In genomic region chr14:89721330-89721729, GRCh38 we compare ENCODE assay signal across 9 cellular contexts.
DNase-seq lines count a peak whose midpoint lies in the region; ATAC-seq and TF ChIP-seq lines count a peak whose summit lies in the region.
"Had no signal": no experiment of that assay in that cellular context is flagged by ENCODE, and none has a peak within 500 bp of the region (broad histone marks: within the 10 kb centered on the region; RNA-seq: fewer than 3 reads in every experiment).

No MANE protein-coding gene starts in this region.

- intact Hi-C loops in activated T-helper 2 cell treated with anti-CD3 and anti-CD28 coated beads, Interferon-gamma antibody, Interleukin-2, Interleukin-4, amounts not matched to agents 10 μg/mL and 5 μg/mL and 100 μg/mL, durations not matched to agents 14 hours and 24 hours and 36 hours (cut with micrococcal nuclease): loop anchor here (1.0 to 2.0 kb wide), 5 partner anchors 15 to 101 kb away; no protein-coding TSS in a partner anchor

- H3K36me3 ChIP-seq in mesenchymal stem cell (ENCODE audit: control insufficient read depth in 1 of 2, insufficient read depth in 2 of 2, low read depth in 1 of 2, low read length in 2 of 2) (no peaks in the 10 kb centered on the region), upper lobe of left lung (no peaks in the 10 kb centered on the region)

- 81% methylated on average over 4 of the region's 4 CpGs for WGBS in mesenchymal stem cell
- WGBS in upper lobe of left lung, 2 donors: 74 to 84% methylated on average over 4 of the region's 4 CpGs

- DNase-seq in stimulated activated naive CD8-positive, alpha-beta T cell treated with anti-CD3 and anti-CD28 coated beads, Interleukin-15, Interleukin-2, amounts not matched to agents 100 U/mL and 50 U/mL, for 24 hours: no peak
- DNase-seq in activated T-helper 2 cell treated with anti-CD3 and anti-CD28 coated beads, Interferon-gamma antibody, Interleukin-2, Interleukin-4, amounts not matched to agents 10 μg/mL and 5 μg/mL and 100 μg/mL, durations not matched to agents 14 hours and 24 hours and 36 hours (ENCODE audit: low spot score): no peak
- DNase-seq in mesenchymal stem cell (no peak), upper lobe of left lung (no peak), kidney tubule cell (ENCODE audit: low spot score) (no peak), DMS79 (lab: John Stamatoyannopoulos, UW) (no peak), HT-29 (ENCODE audit: low spot score) (no peak)
- DNase-seq: NCI-H187 had no signal

- H3K4me2 ChIP-seq in mesenchymal stem cell (ENCODE audit: low read length, poor library complexity, severe bottlenecking): no peak overlapping the region

- H3K27me3 ChIP-seq in mesenchymal stem cell (ENCODE audit: control insufficient read depth in 1 of 2, insufficient read depth in 1 of 2, low read length in 2 of 2) (peaks cover 0 to 8% of the 10 kb centered on the region in 2 experiments), upper lobe of left lung (no peaks in the 10 kb centered on the region)

- peak overlapping the region; percentile 97 for H3K27ac Mint-ChIP-seq in stimulated activated naive CD8-positive, alpha-beta T cell treated with anti-CD3 and anti-CD28 coated beads, Interleukin-15, Interleukin-2, amounts not matched to agents 100 ng/mL and 50 ng/mL, for 24 hours
- peak overlapping the region; percentile 96 for H3K27ac Mint-ChIP-seq in activated T-helper 2 cell treated with anti-CD3 and anti-CD28 coated beads, Interferon-gamma antibody, Interleukin-2, Interleukin-4, amounts not matched to agents 10 μg/mL and 5 μg/mL and 100 μg/mL, durations not matched to agents 14 hours and 24 hours and 36 hours

- H2AK5ac ChIP-seq in mesenchymal stem cell (ENCODE audit: low read length, severe bottlenecking): no peak overlapping the region

- H3K27ac ChIP-seq in mesenchymal stem cell (ENCODE audit: low read length, poor library complexity, severe bottlenecking): no peak overlapping the region
- peak overlapping the region; percentile 70 to 84 (median 72) for H3K27ac ChIP-seq in upper lobe of left lung

- H3K9ac ChIP-seq in mesenchymal stem cell (ENCODE audit: low read length): peak overlapping the region; percentile 29

- H3K4me1 ChIP-seq in mesenchymal stem cell (ENCODE audit: control insufficient read depth, insufficient read depth, low read depth, low read length): no peaks in the 10 kb centered on the region
- H3K4me1 ChIP-seq in upper lobe of left lung: peaks cover 14 to 26% (median 18%) of the 10 kb centered on the region in 4 donors

- no peak for TF ChIP-seq CTCF in upper lobe of left lung (IDR thresholded peaks at IDR 0.05)

- no peak overlapping the region for H3K18ac ChIP-seq in mesenchymal stem cell (ENCODE audit: low read depth in 1 of 2, low read length in 2 of 2)

- no peaks in the 10 kb centered on the region for H3K9me3 ChIP-seq in mesenchymal stem cell (ENCODE audit: control insufficient read depth, low read length)
- no peaks in the 10 kb centered on the region for H3K9me3 ChIP-seq in upper lobe of left lung

- H2AFZ ChIP-seq in mesenchymal stem cell (ENCODE audit: low read depth, low read length): no peak overlapping the region

- no peak for ATAC-seq in stimulated activated naive CD8-positive, alpha-beta T cell treated with anti-CD3 and anti-CD28 coated beads, Interleukin-15, Interleukin-2, amounts not matched to agents 100 U/mL and 50 U/mL, for 24 hours
- ATAC-seq in upper lobe of left lung (ENCODE audit: low FRiP score in 2 of 2): no peak

- no peak overlapping the region for H4K8ac ChIP-seq in mesenchymal stem cell (ENCODE audit: low read length)

- H3K36me3 Mint-ChIP-seq in stimulated activated naive CD8-positive, alpha-beta T cell treated with anti-CD3 and anti-CD28 coated beads, Interleukin-15, Interleukin-2, amounts not matched to agents 100 ng/mL and 50 ng/mL, for 24 hours (ENCODE audit: low read depth): no peaks in the 10 kb centered on the region
- peaks cover 8% of the 10 kb centered on the region for H3K36me3 Mint-ChIP-seq in activated T-helper 2 cell treated with anti-CD3 and anti-CD28 coated beads, Interferon-gamma antibody, Interleukin-2, Interleukin-4, amounts not matched to agents 10 μg/mL and 5 μg/mL and 100 μg/mL, durations not matched to agents 14 hours and 24 hours and 36 hours (ENCODE audit: low read depth)

- no peak overlapping the region for H2BK120ac ChIP-seq in mesenchymal stem cell (ENCODE audit: low read depth, low read length)

- H3K4me1 Mint-ChIP-seq in stimulated activated naive CD8-positive, alpha-beta T cell treated with anti-CD3 and anti-CD28 coated beads, Interleukin-15, Interleukin-2, amounts not matched to agents 100 ng/mL and 50 ng/mL, for 24 hours (ENCODE audit: low read depth): peaks cover 83% of the 10 kb centered on the region
- H3K4me1 Mint-ChIP-seq in activated T-helper 2 cell treated with anti-CD3 and anti-CD28 coated beads, Interferon-gamma antibody, Interleukin-2, Interleukin-4, amounts not matched to agents 10 μg/mL and 5 μg/mL and 100 μg/mL, durations not matched to agents 14 hours and 24 hours and 36 hours (ENCODE audit: low read depth): peaks cover 69% of the 10 kb centered on the region

- H3K9me3 Mint-ChIP-seq in stimulated activated naive CD8-positive, alpha-beta T cell treated with anti-CD3 and anti-CD28 coated beads, Interleukin-15, Interleukin-2, amounts not matched to agents 100 ng/mL and 50 ng/mL, for 24 hours: peaks cover 6% of the 10 kb centered on the region
- peaks cover 12% of the 10 kb centered on the region for H3K9me3 Mint-ChIP-seq in activated T-helper 2 cell treated with anti-CD3 and anti-CD28 coated beads, Interferon-gamma antibody, Interleukin-2, Interleukin-4, amounts not matched to agents 10 μg/mL and 5 μg/mL and 100 μg/mL, durations not matched to agents 14 hours and 24 hours and 36 hours

- peak overlapping the region; percentile 68 for H3K4me3 Mint-ChIP-seq in stimulated activated naive CD8-positive, alpha-beta T cell treated with anti-CD3 and anti-CD28 coated beads, Interleukin-15, Interleukin-2, amounts not matched to agents 100 ng/mL and 50 ng/mL, for 24 hours
- H3K4me3 Mint-ChIP-seq in activated T-helper 2 cell treated with anti-CD3 and anti-CD28 coated beads, Interferon-gamma antibody, Interleukin-2, Interleukin-4, amounts not matched to agents 10 μg/mL and 5 μg/mL and 100 μg/mL, durations not matched to agents 14 hours and 24 hours and 36 hours (ENCODE audit: low read depth): peak overlapping the region; percentile 54

- no peak for TF ChIP-seq POLR2A in upper lobe of left lung (IDR thresholded peaks at IDR 0.05)

- no peak overlapping the region for H4K91ac ChIP-seq in mesenchymal stem cell (ENCODE audit: low read length)

- H3K79me1 ChIP-seq in mesenchymal stem cell (replicated peaks; ENCODE audit: low read length, poor library complexity, severe bottlenecking): no peaks in the 10 kb centered on the region

- H3K4ac ChIP-seq in mesenchymal stem cell (ENCODE audit: low read depth in 1 of 2, low read length in 2 of 2): no peak overlapping the region

- no peak overlapping the region for H2BK15ac ChIP-seq in mesenchymal stem cell (ENCODE audit: low read depth, poor library complexity, severe bottlenecking)

- H3K27me3 Mint-ChIP-seq in stimulated activated naive CD8-positive, alpha-beta T cell treated with anti-CD3 and anti-CD28 coated beads, Interleukin-15, Interleukin-2, amounts not matched to agents 100 ng/mL and 50 ng/mL, for 24 hours: no peaks in the 10 kb centered on the region
- no peaks in the 10 kb centered on the region for H3K27me3 Mint-ChIP-seq in activated T-helper 2 cell treated with anti-CD3 and anti-CD28 coated beads, Interferon-gamma antibody, Interleukin-2, Interleukin-4, amounts not matched to agents 10 μg/mL and 5 μg/mL and 100 μg/mL, durations not matched to agents 14 hours and 24 hours and 36 hours (ENCODE audit: low read depth)

- H3K23ac ChIP-seq in mesenchymal stem cell (ENCODE audit: low read length in 2 of 2): no peak overlapping the region

- no peak overlapping the region for H2BK12ac ChIP-seq in mesenchymal stem cell (ENCODE audit: low read length in 2 of 2)

- no peak overlapping the region for H2BK5ac ChIP-seq in mesenchymal stem cell (ENCODE audit: low read depth, low read length, poor library complexity, severe bottlenecking)

- H3K14ac ChIP-seq in mesenchymal stem cell (ENCODE audit: low read length in 2 of 2): no peak overlapping the region

- no peak overlapping the region for H3K4me3 ChIP-seq in mesenchymal stem cell (ENCODE audit: insufficient read depth in 1 of 2, low read depth in 1 of 2, low read length in 2 of 2)
- no peak overlapping the region for H3K4me3 ChIP-seq in upper lobe of left lung

- TF ChIP-seq EP300 in upper lobe of left lung (IDR thresholded peaks at IDR 0.05): no peak
